ENCODE assay signal across 10 cellular contexts in the genomic region with DNA sequence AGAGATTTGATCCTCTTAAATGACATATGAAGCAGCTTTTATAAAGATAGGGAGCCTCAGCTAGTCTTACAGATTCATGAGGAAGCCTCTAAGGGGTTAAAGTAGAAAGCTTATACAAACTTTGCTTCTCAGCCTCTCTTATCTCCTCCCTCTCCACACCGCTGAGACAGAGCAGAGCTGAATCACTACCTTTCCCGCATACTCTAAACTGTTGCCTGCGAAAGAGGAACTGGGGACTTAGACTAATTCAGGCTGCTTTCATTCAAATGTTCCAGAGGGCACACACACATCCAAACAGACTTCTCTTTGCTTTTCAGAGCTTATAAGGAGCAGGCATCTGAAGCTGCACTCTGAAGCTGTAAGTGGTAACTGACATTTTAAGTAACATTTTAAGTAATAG. TPM values are rescaled to one million over a fixed set of nuclear protein-coding genes. Genes with fewer than 3 reads are reported as not detected.
DNase-seq lines count a peak whose midpoint lies in the region; ATAC-seq, FAIRE-seq and TF ChIP-seq lines count a peak whose summit lies in the region.
"Had no signal": no experiment of that assay in that cellular context is flagged by ENCODE, and none has a peak within 500 bp of the region (broad histone marks: within the 10 kb centered on the region; RNA-seq: fewer than 3 reads in every experiment).

A gene (plus strand): TSS at position 169 of the 400 bp plus-strand sequence. CDS start 7,213 bp downstream, outside the sequence.

- no peaks in the 10 kb centered on the region for H3K27me3 ChIP-seq in HUES64 (ENCODE audit: insufficient read depth, low read length)
- no peaks in the 10 kb centered on the region for H3K27me3 ChIP-seq in endothelial cell of umbilical vein (ENCODE audit: control insufficient read depth in 2 of 2, insufficient read depth in 2 of 2, low read length in 2 of 2)

- in situ Hi-C loops in Caki2 (cut with HindIII; ENCODE audit: low pct_unique_long_range_greater_than_20kb, low sequenced_read_pairs): no loop called here

- ATAC-seq in GM21367 (IDR thresholded peaks at IDR 0.05; ENCODE audit: unreplicated experiment): peak; percentile 88
- ATAC-seq in activated T-cell treated with anti-CD3 and anti-CD28 coated beads, Interleukin-2, amount 50 U/mL, for 4 hours: no peak
- ATAC-seq: heart left ventricle had no signal

- dilution Hi-C loops in endothelial cell of umbilical vein (cut with MboI; ENCODE audit: extremely low pct_ligation_motif_present, low sequenced_read_pairs): no loop called here

- H2AFZ ChIP-seq in endothelial cell of umbilical vein (ENCODE audit: low read depth, low read length): no peak within 1 kb of the TSS

- intact Hi-C loops in endothelial cell of umbilical vein (cut with micrococcal nuclease): no loop called here

- no peak within 1 kb of the TSS for H3K4me2 ChIP-seq in endothelial cell of umbilical vein (ENCODE audit: insufficient read depth, low read length)

- H3K4me3 ChIP-seq in HUES64 (ENCODE audit: low read length) (peak within 1 kb of the TSS; percentile 28; the same call in 1 of the 2 replicates), endothelial cell of umbilical vein (replicated peaks in 1 of 3; ENCODE audit: insufficient read depth in 1 of 3, low read depth in 1 of 3, low read length in 3 of 3) (no peak within 1 kb of the TSS)
- H3K4me3 ChIP-seq: heart left ventricle had no signal

- H3K27ac ChIP-seq in HUES64 (ENCODE audit: low read depth, low read length): peak within 1 kb of the TSS; percentile 47; the same call in 1 of the 2 replicates
- H3K27ac ChIP-seq in endothelial cell of umbilical vein (ENCODE audit: insufficient read depth, low read depth, low read length): no peak within 1 kb of the TSS
- H3K27ac ChIP-seq: heart left ventricle had no signal

- H3K9ac ChIP-seq in HUES64 (ENCODE audit: low read depth, low read length): peak within 1 kb of the TSS; percentile 47; the same call in 1 of the 2 replicates
- H3K9ac ChIP-seq in endothelial cell of umbilical vein (replicated peaks; ENCODE audit: extremely low read depth, insufficient read depth, low read length): no peak within 1 kb of the TSS

- H3K9me1 ChIP-seq in endothelial cell of umbilical vein (replicated peaks; ENCODE audit: control insufficient read depth, extremely low read depth, insufficient read depth, low read length): no peaks in the 10 kb centered on the region

- H4K20me1 ChIP-seq in endothelial cell of umbilical vein (replicated peaks; ENCODE audit: control insufficient read depth, extremely low read depth, insufficient read depth, low read length): no peaks in the 10 kb centered on the region

- POLR2A ChIA-PET in endothelial cell of umbilical vein (lab: Charles Lee): no interaction called here

- H3K9me3 ChIP-seq in HUES64 (ENCODE audit: insufficient read depth, low read depth, low read length) (no peaks in the 10 kb centered on the region), endothelial cell of umbilical vein (replicated peaks; ENCODE audit: control insufficient read depth, insufficient read depth, low read length) (no peaks in the 10 kb centered on the region)
- H3K9me3 ChIP-seq: heart left ventricle had no signal

- no peak within 1 kb of the TSS for H3K27ac Mint-ChIP-seq in T-helper 2 cell treated with Interferon-gamma antibody and Interleukin-4, amounts not matched to agents 5 μg/mL and 100 μg/mL, for 36 hours

- H3K4me1 Mint-ChIP-seq in activated T-cell treated with anti-CD3 and anti-CD28 coated beads, Interleukin-2, amount 50 U/mL, for 4 hours (ENCODE audit: low read depth): no peaks in the 10 kb centered on the region
- no peaks in the 10 kb centered on the region for H3K4me1 Mint-ChIP-seq in T-helper 2 cell treated with Interferon-gamma antibody and Interleukin-4, amounts not matched to agents 5 μg/mL and 100 μg/mL, for 36 hours (ENCODE audit: low read depth)

- peaks cover 28% of the 10 kb centered on the region for H3K4me1 ChIP-seq in HUES64 (ENCODE audit: insufficient read depth, low read length)
- no peaks in the 10 kb centered on the region for H3K4me1 ChIP-seq in endothelial cell of umbilical vein (ENCODE audit: control insufficient read depth, extremely low read depth, insufficient read depth, low read length)
- H3K4me1 ChIP-seq: heart left ventricle had no signal

- H3K79me2 ChIP-seq in endothelial cell of umbilical vein (ENCODE audit: control insufficient read depth, insufficient read depth, low read length): no peaks in the 10 kb centered on the region

- TF ChIP-seq POLR2A in endothelial cell of umbilical vein (IDR thresholded peaks at IDR 0.05; ENCODE audit: low read depth, low read length): no peak
- no peak for TF ChIP-seq POLR2A in H54 (IDR thresholded peaks at IDR 0.05; ENCODE audit: low read depth, low read length)

- no peaks in the 10 kb centered on the region for H3K9me3 Mint-ChIP-seq in activated T-cell treated with anti-CD3 and anti-CD28 coated beads, Interleukin-2, amount 50 U/mL, for 4 hours
- no peaks in the 10 kb centered on the region for H3K9me3 Mint-ChIP-seq in T-helper 2 cell treated with Interferon-gamma antibody and Interleukin-4, amounts not matched to agents 5 μg/mL and 100 μg/mL, for 36 hours

- DNase-seq in Caki2 (ENCODE audit: low read depth): peak; percentile 19
- DNase-seq in endothelial cell of umbilical vein (ENCODE audit: low read depth, low spot score): no peak
- DNase-seq in activated T-cell treated with anti-CD3 and anti-CD28 coated beads, Interleukin-2, amount 50 U/mL, for 4 hours: no peak
- DNase-seq in germinal center (ENCODE audit: low spot score): no peak
- DNase-seq in H54 (ENCODE audit: insufficient read length, low spot score): no peak
- DNase-seq in T-helper 2 cell treated with Interferon-gamma antibody and Interleukin-4, amounts not matched to agents 5 μg/mL and 100 μg/mL, for 36 hours (ENCODE audit: low spot score): no peak
- DNase-seq: heart left ventricle had no signal

- FAIRE-seq in endothelial cell of umbilical vein (lab: Jason Lieb, UNC) (peak; percentile 40), H54 (lab: Jason Lieb, UNC) (no peak)

- no peak within 1 kb of the TSS for H3K4me3 Mint-ChIP-seq in activated T-cell treated with anti-CD3 and anti-CD28 coated beads, Interleukin-2, amount 50 U/mL, for 4 hours
- no peak within 1 kb of the TSS for H3K4me3 Mint-ChIP-seq in T-helper 2 cell treated with Interferon-gamma antibody and Interleukin-4, amounts not matched to agents 5 μg/mL and 100 μg/mL, for 36 hours

- CTCF ChIA-PET in endothelial cell of umbilical vein (lab: Charles Lee): no interaction called here

- H3K36me3 ChIP-seq in HUES64 (ENCODE audit: insufficient read depth, low read length) (no peaks in the 10 kb centered on the region), endothelial cell of umbilical vein (ENCODE audit: control insufficient read depth in 2 of 2, extremely low read depth in 1 of 2, insufficient read depth in 2 of 2, low read length in 2 of 2) (no peaks in the 10 kb centered on the region)
- H3K36me3 ChIP-seq: heart left ventricle had no signal

- TF ChIP-seq CTCF in endothelial cell of umbilical vein (IDR thresholded peaks at IDR 0.05; ENCODE audit: extremely low read depth in 1 of 2, insufficient read depth in 1 of 2, low read depth in 1 of 2, low read length in 2 of 2): no peak

- BruUV-seq in endothelial cell of umbilical vein (replicated peaks; lab: Mats Ljungman, UMichigan): no TSS peak

- 3% methylated on average over 3 of the region's 3 CpGs for WGBS in HUES64

- no peaks in the 10 kb centered on the region for H3K36me3 Mint-ChIP-seq in activated T-cell treated with anti-CD3 and anti-CD28 coated beads, Interleukin-2, amount 50 U/mL, for 4 hours (ENCODE audit: insufficient read depth)
- H3K36me3 Mint-ChIP-seq in T-helper 2 cell treated with Interferon-gamma antibody and Interleukin-4, amounts not matched to agents 5 μg/mL and 100 μg/mL, for 36 hours (ENCODE audit: low read depth): no peaks in the 10 kb centered on the region

- peaks cover 1% of the 10 kb centered on the region for H3K27me3 Mint-ChIP-seq in activated T-cell treated with anti-CD3 and anti-CD28 coated beads, Interleukin-2, amount 50 U/mL, for 4 hours (ENCODE audit: low read depth)
- peaks cover 5% of the 10 kb centered on the region for H3K27me3 Mint-ChIP-seq in T-helper 2 cell treated with Interferon-gamma antibody and Interleukin-4, amounts not matched to agents 5 μg/mL and 100 μg/mL, for 36 hours (ENCODE audit: low read depth)

TF ChIP-seq in endothelial cell of umbilical vein, 7 proteins besides CTCF, POLR2A, EP300 and RAD21:
- no peak for TF ChIP-seq POLR2AphosphoS5 (IDR thresholded peaks at IDR 0.05; ENCODE audit: insufficient read depth, low read depth, low read length)
- TF ChIP-seq, protein P1, sequence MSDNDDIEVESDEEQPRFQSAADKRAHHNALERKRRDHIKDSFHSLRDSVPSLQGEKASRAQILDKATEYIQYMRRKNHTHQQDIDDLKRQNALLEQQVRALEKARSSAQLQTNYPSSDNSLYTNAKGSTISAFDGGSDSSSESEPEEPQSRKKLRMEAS (IDR thresholded peaks at IDR 0.05; ENCODE audit: insufficient read depth, insufficient read length): no peak
- TF ChIP-seq JUN (IDR thresholded peaks at IDR 0.05; ENCODE audit: borderline replicate concordance, insufficient read depth, insufficient read length, low read depth): no peak
- no peak for TF ChIP-seq MYC (IDR thresholded peaks at IDR 0.05; ENCODE audit: low read depth, low read length)
- no peak for TF ChIP-seq FOS (IDR thresholded peaks at IDR 0.05; ENCODE audit: borderline replicate concordance, insufficient read depth, low read length)
- no peak for TF ChIP-seq GATA2 (IDR thresholded peaks at IDR 0.05; ENCODE audit: insufficient read depth, insufficient read length, low read depth, low read length)
- TF ChIP-seq EZH2 (IDR thresholded peaks at IDR 0.05; ENCODE audit: borderline replicate concordance, low read depth, low read length, severe bottlenecking): no peak
TF ChIP-seq in endothelial cell of umbilical vein: peak in this region for 0.

RNA-seq across cellular contexts. Expression of the gene that starts here (rescaled TPM):
- not detected in 2 replicates for total RNA-seq in Caki2 (2014; rRNA removed; shearing (Covaris generic); ENCODE audit: low replicate concordance)
- polyA plus RNA-seq in HUES64 (2013, experiment 1 of 2): 0.70 TPM
- 0.44 TPM for polyA plus RNA-seq in HUES64 (2013, experiment 2 of 2)
- total RNA-seq in endothelial cell of umbilical vein: not detected in 2 replicates
- not detected in 2 replicates for polyA plus RNA-seq in endothelial cell of umbilical vein
- polyA plus RNA-seq in endothelial cell of umbilical vein (2011; cell fraction: cytosol; rRNA removed): not detected in 2 replicates
- polyA plus RNA-seq in endothelial cell of umbilical vein (2011; cell fraction: nucleus; rRNA removed): not detected in 2 replicates
- polyA plus RNA-seq in endothelial cell of umbilical vein (2012): not detected in 2 replicates
- polyA minus RNA-seq in endothelial cell of umbilical vein: not detected in 2 replicates
- polyA minus RNA-seq in endothelial cell of umbilical vein (2011; cell fraction: cytosol; rRNA and poly(A)+ RNA removed): not detected
- polyA minus RNA-seq in endothelial cell of umbilical vein (2011; cell fraction: nucleus; rRNA and poly(A)+ RNA removed): not detected in 2 replicates
- total RNA-seq in activated T-cell treated with anti-CD3 and anti-CD28 coated beads, Interleukin-2, amount 50 U/mL, for 4 hours: not detected
- total RNA-seq: T-helper 1 cell treated with Interleukin-12 subunit alpha and Interleukin-12 subunit beta and Interleukin-4 antibody, amounts not matched to agents 30 ng/mL and 1 ng/mL, for 36 hours had no signal
- polyA plus RNA-seq: heart left ventricle had no signal

Comparison
In these comparisons a context has a peak if more than half of its experiments do, and no peak if none do; other contexts are left out.
1. Peak in DNase-seq in Caki2; RNA of the gene not detected or under 1 TPM.